Comparison of ENCODE assay signal across 1 cellular context in the genomic region with DNA sequence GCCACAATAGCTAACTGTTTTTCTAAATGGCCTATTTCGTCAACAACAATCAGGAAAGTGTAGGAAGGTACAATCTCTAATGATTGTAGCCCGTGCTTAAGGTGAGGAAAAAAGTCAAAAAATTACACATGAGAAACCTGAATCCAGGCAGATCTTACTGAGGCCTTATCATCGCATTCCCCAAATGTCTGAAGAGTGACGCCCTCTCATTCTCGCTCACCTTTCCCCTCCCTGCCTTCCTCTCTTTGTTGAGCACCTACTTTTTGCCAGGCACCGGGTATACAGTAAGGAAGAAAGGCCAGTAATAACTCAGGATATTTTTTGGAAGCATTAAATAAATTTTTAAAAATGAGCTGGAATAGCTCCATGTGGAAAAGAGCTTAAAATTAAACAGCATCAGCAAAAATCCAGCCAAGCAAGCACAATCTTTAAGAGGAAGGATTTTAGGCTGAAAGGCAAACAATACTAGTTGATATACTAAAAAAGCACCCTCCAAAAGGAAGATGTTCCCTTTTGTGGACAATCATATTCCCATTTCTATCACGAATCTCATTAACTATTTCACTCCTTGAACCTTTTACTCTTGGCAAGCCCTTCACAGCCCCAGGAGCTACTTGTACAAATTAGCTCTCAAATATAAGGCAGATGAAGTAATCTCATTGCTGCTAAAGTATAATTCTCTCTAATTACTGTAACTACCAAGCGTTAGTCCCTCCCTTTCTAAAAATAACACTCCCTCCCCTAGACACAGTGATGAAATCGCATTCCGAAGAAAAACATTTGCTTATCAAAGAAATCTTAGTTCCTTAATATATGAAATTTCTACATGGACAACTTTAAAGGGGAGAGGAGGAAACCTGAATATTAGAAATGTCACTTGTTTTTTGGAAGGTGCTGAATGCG.
A peak's percentile ranks its signal among the peaks of the same experiment; 100 is the strongest.
TF ChIP-seq lines count a peak whose summit lies in the region.

No MANE protein-coding gene starts in this region.

TF ChIP-seq in HepG2, 621 proteins besides CTCF, POLR2A, EP300 and RAD21:
- TF ChIP-seq MAFF (IDR thresholded peaks at IDR 0.05; ENCODE audit: low read depth, low read length) (peak; percentile 84), ZNF33B (CRISPR knock-in tag; IDR thresholded peaks at IDR 0.05) (no peak), MAFK (conservative IDR thresholded peaks at IDR 0.05 in 1 of 2, IDR thresholded peaks at IDR 0.05 in 1 of 2; ENCODE audit: low read length in 2 of 2) (peak; percentile 67 to 79)
TF ChIP-seq in HepG2: peak in this region for 2.
